Comparison of ENCODE assay signal across 32 cellular contexts in the genomic region with DNA sequence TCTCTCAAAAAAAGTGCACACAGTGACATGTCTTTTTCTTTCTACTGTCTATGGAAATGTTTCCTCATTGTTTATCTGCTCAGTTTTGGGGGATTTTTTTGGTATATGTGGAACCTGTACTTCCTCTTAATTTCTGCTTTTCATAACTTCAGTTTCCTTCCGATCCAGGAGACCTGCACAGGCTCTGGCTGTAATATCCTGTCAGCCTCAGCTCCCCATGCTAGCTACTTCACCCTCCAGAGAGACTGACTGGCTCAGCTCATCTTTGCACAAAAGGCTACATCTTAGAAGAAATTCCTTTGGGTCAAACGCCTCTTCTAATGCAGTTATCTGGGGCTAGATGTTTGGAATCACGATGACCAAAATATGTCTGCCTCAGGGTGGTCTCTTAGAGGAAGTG.
"Had no signal": no experiment of that assay in that cellular context is flagged by ENCODE, and none has a peak within 500 bp of the region (broad histone marks: within the 10 kb centered on the region; RNA-seq: fewer than 3 reads in every experiment).

No MANE protein-coding gene starts in this region.

- H3K4me3 ChIP-seq: pancreas, psoas muscle, smooth muscle cell, upper lobe of left lung had no signal

- H3K27ac ChIP-seq: brain microvascular endothelial cell, pancreas, psoas muscle, upper lobe of left lung had no signal

- H3K4me3 Mint-ChIP-seq: activated CD4-positive, alpha-beta memory T cell treated with anti-CD3 and anti-CD28 coated beads, Interleukin-2, amount 10 ng/mL, durations not matched to agents 7 days and 5 days; activated CD4-positive, alpha-beta T cell treated with anti-CD3 and anti-CD28 coated beads, Interleukin-2, amount 10 ng/mL, durations not matched to agents 24 days and 14 days; activated T-cell treated with anti-CD3 and anti-CD28 coated beads, Interleukin-2, amount 50 U/mL, for 24 hours; activated T-helper 17 cell treated with anti-CD3 and anti-CD28 coated beads, Interleukin-2, amount 50 U/mL, for 72 hours; dendritic cell treated with granulocyte-macrophage colony-stimulating factor and Interleukin-4, amounts not matched to agents 40 ng/mL and 50 ng/mL, for 4 days; endodermal cell; naive thymus-derived CD4-positive, alpha-beta T cell; stimulated activated memory B cell treated with anti-CD40 and anti-IgM and Interleukin-4, amounts not matched to agents 10 μg/mL and 1 μg/mL and 100 μg/mL, for 72 hours; stimulated activated naive CD8-positive, alpha-beta T cell treated with anti-CD3 and anti-CD28 coated beads, Interleukin-15, amount 100 ng/mL, for 72 hours had no signal

- H3K36me3 Mint-ChIP-seq: naive thymus-derived CD4-positive, alpha-beta T cell; stimulated activated memory B cell treated with anti-CD40 and anti-IgM and Interleukin-4, amounts not matched to agents 10 μg/mL and 1 μg/mL and 100 μg/mL, for 72 hours had no signal

- DNase-seq: activated CD4-positive, alpha-beta memory T cell treated with anti-CD3 and anti-CD28 coated beads, Interleukin-2, amount 10 ng/mL, durations not matched to agents 7 days and 5 days; activated CD4-positive, alpha-beta T cell treated with anti-CD3 and anti-CD28 coated beads, Interleukin-2, amount 10 ng/mL, durations not matched to agents 24 days and 14 days; activated CD4-positive, CD25-positive, alpha-beta regulatory T cell treated with anti-CD3 and anti-CD28 coated beads, Interleukin-2, amount 50 U/mL, for 72 hours; activated CD8-positive, alpha-beta memory T cell treated with anti-CD3 and anti-CD28 coated beads, Interleukin-2, amount 50 U/mL, for 48 hours; activated gamma-delta T cell treated with Interleukin-2 at 50 U/mL for 16 hours; activated naive CD4-positive, alpha-beta T cell treated with anti-CD3 and anti-CD28 coated beads, Interleukin-2, amount 50 U/mL, for 16 hours; activated T-cell treated with anti-CD3 and anti-CD28 coated beads, Interleukin-2, amount 50 U/mL, for 24 hours; amniotic stem cell; brain microvascular endothelial cell; central memory CD4-positive, alpha-beta T cell; endodermal cell; foreskin fibroblast; head of caudate nucleus; hippocampal formation; left cardiac atrium; midbrain; naive thymus-derived CD4-positive, alpha-beta T cell; nucleus accumbens; pancreas; psoas muscle; stimulated activated CD4-positive, alpha-beta T cell treated with anti-CD3 and anti-CD28 coated beads, Interleukin-1b, Interleukin-23, amount 100 ng/mL, for 48 hours; stimulated activated CD4-positive, alpha-beta T cell treated with anti-CD3 and anti-CD28 coated beads, Interleukin-4, amount 100 ng/mL, for 4 hours; stimulated activated CD8-positive, alpha-beta memory T cell treated with anti-CD3 and anti-CD28 coated beads, Interleukin-4, amount 100 ng/mL, for 48 hours; stimulated activated naive CD8-positive, alpha-beta T cell treated with anti-CD3 and anti-CD28 coated beads, Interleukin-15, amount 100 ng/mL, for 72 hours; substantia nigra; T-helper 9 cell; upper lobe of left lung had no signal

- H3K27me3 ChIP-seq: brain microvascular endothelial cell, pancreas, upper lobe of left lung had no signal

- H3K36me3 ChIP-seq: brain microvascular endothelial cell, pancreas, upper lobe of left lung had no signal

- H3K27ac Mint-ChIP-seq: activated CD4-positive, alpha-beta memory T cell treated with anti-CD3 and anti-CD28 coated beads, Interleukin-2, amount 10 ng/mL, durations not matched to agents 7 days and 5 days; activated CD4-positive, alpha-beta T cell treated with anti-CD3 and anti-CD28 coated beads, Interleukin-2, amount 10 ng/mL, durations not matched to agents 24 days and 14 days; activated T-cell treated with anti-CD3 and anti-CD28 coated beads, Interleukin-2, amount 50 U/mL, for 24 hours; activated T-helper 17 cell treated with anti-CD3 and anti-CD28 coated beads, Interleukin-2, amount 50 U/mL, for 72 hours; dendritic cell treated with granulocyte-macrophage colony-stimulating factor and Interleukin-4, amounts not matched to agents 40 ng/mL and 50 ng/mL, for 4 days; endodermal cell; naive thymus-derived CD4-positive, alpha-beta T cell; stimulated activated memory B cell treated with anti-CD40 and anti-IgM and Interleukin-4, amounts not matched to agents 10 μg/mL and 1 μg/mL and 100 μg/mL, for 72 hours; stimulated activated naive CD8-positive, alpha-beta T cell treated with anti-CD3 and anti-CD28 coated beads, Interleukin-15, amount 100 ng/mL, for 72 hours had no signal

- ATAC-seq: activated T-helper 17 cell treated with anti-CD3 and anti-CD28 coated beads, Interleukin-2, amount 50 U/mL, for 72 hours; esophagus mucosa; left cardiac atrium; naive thymus-derived CD4-positive, alpha-beta T cell; psoas muscle; stimulated activated memory B cell treated with anti-CD40 and anti-IgM and Interleukin-4, amounts not matched to agents 10 μg/mL and 1 μg/mL and 100 μg/mL, for 72 hours; stimulated activated naive CD8-positive, alpha-beta T cell treated with anti-CD3 and anti-CD28 coated beads, Interleukin-15, amount 100 ng/mL, for 72 hours had no signal

- H3K9me3 Mint-ChIP-seq: activated CD4-positive, alpha-beta T cell treated with anti-CD3 and anti-CD28 coated beads, Interleukin-2, amount 10 ng/mL, durations not matched to agents 24 days and 14 days; activated T-cell treated with anti-CD3 and anti-CD28 coated beads, Interleukin-2, amount 50 U/mL, for 24 hours; stimulated activated memory B cell treated with anti-CD40 and anti-IgM and Interleukin-4, amounts not matched to agents 10 μg/mL and 1 μg/mL and 100 μg/mL, for 72 hours had no signal

- H3K4me1 ChIP-seq: pancreas, psoas muscle, upper lobe of left lung had no signal

- H3K4me1 Mint-ChIP-seq: activated CD4-positive, alpha-beta memory T cell treated with anti-CD3 and anti-CD28 coated beads, Interleukin-2, amount 10 ng/mL, durations not matched to agents 7 days and 5 days; activated CD4-positive, alpha-beta T cell treated with anti-CD3 and anti-CD28 coated beads, Interleukin-2, amount 10 ng/mL, durations not matched to agents 24 days and 14 days; activated T-helper 17 cell treated with anti-CD3 and anti-CD28 coated beads, Interleukin-2, amount 50 U/mL, for 72 hours; endodermal cell; naive thymus-derived CD4-positive, alpha-beta T cell; stimulated activated memory B cell treated with anti-CD40 and anti-IgM and Interleukin-4, amounts not matched to agents 10 μg/mL and 1 μg/mL and 100 μg/mL, for 72 hours; stimulated activated naive CD8-positive, alpha-beta T cell treated with anti-CD3 and anti-CD28 coated beads, Interleukin-15, amount 100 ng/mL, for 72 hours had no signal

- H3K27me3 Mint-ChIP-seq: activated CD4-positive, alpha-beta memory T cell treated with anti-CD3 and anti-CD28 coated beads, Interleukin-2, amount 10 ng/mL, durations not matched to agents 7 days and 5 days; activated CD4-positive, alpha-beta T cell treated with anti-CD3 and anti-CD28 coated beads, Interleukin-2, amount 10 ng/mL, durations not matched to agents 24 days and 14 days; activated T-cell treated with anti-CD3 and anti-CD28 coated beads, Interleukin-2, amount 50 U/mL, for 24 hours; activated T-helper 17 cell treated with anti-CD3 and anti-CD28 coated beads, Interleukin-2, amount 50 U/mL, for 72 hours; dendritic cell treated with granulocyte-macrophage colony-stimulating factor and Interleukin-4, amounts not matched to agents 40 ng/mL and 50 ng/mL, for 4 days; naive thymus-derived CD4-positive, alpha-beta T cell; stimulated activated memory B cell treated with anti-CD40 and anti-IgM and Interleukin-4, amounts not matched to agents 10 μg/mL and 1 μg/mL and 100 μg/mL, for 72 hours; stimulated activated naive CD8-positive, alpha-beta T cell treated with anti-CD3 and anti-CD28 coated beads, Interleukin-15, amount 100 ng/mL, for 72 hours had no signal

- H3K4me2 ChIP-seq: smooth muscle cell had no signal
